Comparison of ENCODE assay signal across 16 cellular contexts in genomic region chr7:106957766-106958165, GRCh38.
DNase-seq lines count a peak whose midpoint lies in the region; ATAC-seq, FAIRE-seq and TF ChIP-seq lines count a peak whose summit lies in the region.
"Had no signal": no experiment of that assay in that cellular context is flagged by ENCODE, and none has a peak within 500 bp of the region (broad histone marks: within the 10 kb centered on the region; RNA-seq: fewer than 3 reads in every experiment).

No MANE protein-coding gene starts in this region.

- DNase-seq in HFFc6, result peak; percentile 48
- peak; percentile 63 for DNase-seq in NOMO-1 treated with DMSO at 0.1 percent for 48 hours (lab: John Stamatoyannopoulos, UW; ENCODE audit: unreplicated experiment)
- DNase-seq in adipocyte (ENCODE audit: low read depth), result peak; percentile 24
- DNase-seq in mucosa of descending colon, result peak in 1 of 3 donors; percentile 9
- no peak for DNase-seq in prostate gland (ENCODE audit: low spot score)
- DNase-seq in hypothalamus (lab: John Stamatoyannopoulos, UW), result no peak
- no peak for DNase-seq in AG08395 (ENCODE audit: low spot score)
- no peak for DNase-seq in GM19239 (ENCODE audit: insufficient read length, low spot score)
- DNase-seq: activated naive CD4-positive, alpha-beta T cell treated with Interleukin-2 at 50 U/mL for 16 hours; CD4-positive, alpha-beta memory T cell; central memory CD4-positive, alpha-beta T cell; NCI-H1092; NCI-H526; nephron progenitor cell; SHP77 treated with DMSO at 0.1 percent for 48 hours; WERI-Rb-1 had no signal

- H3K27ac Mint-ChIP-seq in HFFc6, result no peak overlapping the region
- H3K27ac Mint-ChIP-seq: CD4-positive, alpha-beta memory T cell; nephron progenitor cell had no signal

- peak; percentile 47 for ATAC-seq in mucosa of descending colon

- H3K4me1 ChIP-seq in adipocyte (ENCODE audit: control insufficient read depth, insufficient read depth, low read length) (no peaks in the 10 kb centered on the region), mucosa of descending colon (ENCODE audit: low read depth) (no peaks in the 10 kb centered on the region), prostate gland (replicated peaks) (no peaks in the 10 kb centered on the region)

- no peak for TF ChIP-seq CTCF in HFFc6 (IDR thresholded peaks at IDR 0.05)
- TF ChIP-seq CTCF in mucosa of descending colon (IDR thresholded peaks at IDR 0.05), result no peak
- TF ChIP-seq CTCF in prostate gland (IDR thresholded peaks at IDR 0.05), result no peak

- no peaks in the 10 kb centered on the region for H3K9me3 Mint-ChIP-seq in HFFc6
- H3K9me3 Mint-ChIP-seq: nephron progenitor cell had no signal

- no peak overlapping the region for H3K27ac ChIP-seq in prostate gland
- H3K27ac ChIP-seq: WERI-Rb-1 had no signal

- no peak for FAIRE-seq in GM19239 (lab: Jason Lieb, UNC)

- H3K27me3 ChIP-seq in adipocyte (replicated peaks; ENCODE audit: control insufficient read depth, insufficient read depth, low read length) (peaks cover 19% of the 10 kb centered on the region), prostate gland (replicated peaks; ENCODE audit: insufficient read depth) (no peaks in the 10 kb centered on the region)

- H3K36me3 ChIP-seq in adipocyte (ENCODE audit: control insufficient read depth, insufficient read depth, low read length, severe bottlenecking) (no peaks in the 10 kb centered on the region), mucosa of descending colon (ENCODE audit: low read depth) (no peaks in the 10 kb centered on the region), prostate gland (no peaks in the 10 kb centered on the region)
- H3K36me3 ChIP-seq: WERI-Rb-1 had no signal

- no peak overlapping the region for H3K9ac ChIP-seq in adipocyte (ENCODE audit: low read length)

- no peaks in the 10 kb centered on the region for H3K36me3 Mint-ChIP-seq in HFFc6 (ENCODE audit: low read depth)

- H3K27me3 Mint-ChIP-seq in HFFc6 (ENCODE audit: insufficient read depth), result peaks cover 10% of the 10 kb centered on the region

- no peak overlapping the region for H3K4me3 Mint-ChIP-seq in HFFc6
- H3K4me3 Mint-ChIP-seq: CD4-positive, alpha-beta memory T cell; nephron progenitor cell had no signal

- 74% methylated on average over 2 of the region's 2 CpGs for WGBS in prostate gland

- H3K4me3 ChIP-seq in adipocyte (ENCODE audit: low read length), result no peak overlapping the region
- H3K4me3 ChIP-seq in mucosa of descending colon, result no peak overlapping the region
- no peak overlapping the region for H3K4me3 ChIP-seq in prostate gland

- intact Hi-C loops in mucosa of descending colon (cut with DNase I, micrococcal nuclease) (no loop called here), prostate gland (cut with DNase I) (no loop called here)

- no peaks in the 10 kb centered on the region for H3K9me3 ChIP-seq in adipocyte (ENCODE audit: control insufficient read depth, low read length)
- H3K9me3 ChIP-seq in mucosa of descending colon, result no peaks in the 10 kb centered on the region
- no peaks in the 10 kb centered on the region for H3K9me3 ChIP-seq in prostate gland

- no peak for TF ChIP-seq POLR2A in prostate gland (IDR thresholded peaks at IDR 0.05)

- H3K4me1 Mint-ChIP-seq in HFFc6 (ENCODE audit: low read depth), result peaks cover 9% of the 10 kb centered on the region; the same call in 1 of the 2 replicates
- H3K4me1 Mint-ChIP-seq: CD4-positive, alpha-beta memory T cell had no signal

Comparison
In these comparisons a context has a peak if more than half of its experiments do, and no peak if none do; other contexts are left out.
1. DNase-seq: peak in HFFc6 (single experiment), NOMO-1 treated with DMSO at 0.1 percent for 48 hours (single experiment) and adipocyte (single experiment); none in prostate gland (single experiment), hypothalamus (0 of 51), AG08395 (single experiment) and GM19239 (single experiment).